Comparison of ENCODE assay signal across 8 cellular contexts in genomic region chr17:17840751-17841591, GRCh38. TPM values are rescaled to one million over a fixed set of nuclear protein-coding genes. Genes with fewer than 3 reads are reported as not detected.
A peak's percentile ranks its signal among the peaks of the same experiment; 100 is the strongest.
DNase-seq lines count a peak whose midpoint lies in the region; ATAC-seq and TF ChIP-seq lines count a peak whose summit lies in the region.

No MANE protein-coding gene starts in this region.

- H4K20me1 ChIP-seq in osteoblast (ENCODE audit: insufficient read depth, low read length): no peaks in the 10 kb centered on the region

- peaks cover 20% of the 10 kb centered on the region for H3K4me1 ChIP-seq in HEK293 (ENCODE audit: control insufficient read depth, insufficient read depth, low read length)
- H3K4me1 ChIP-seq in osteoblast (ENCODE audit: insufficient read depth, low read length): peaks cover 39% of the 10 kb centered on the region
- H3K4me1 ChIP-seq in BE2C: peaks cover 29% of the 10 kb centered on the region

- no peaks in the 10 kb centered on the region for H3K9me3 Mint-ChIP-seq in WTC11

- peak overlapping the region; percentile 81 for H3K4me2 ChIP-seq in osteoblast (ENCODE audit: insufficient read depth, low read length)

- H2AFZ ChIP-seq in osteoblast (ENCODE audit: low read length): no peak overlapping the region

- DNase-seq in ACHN: peak; percentile 30
- DNase-seq in WTC11 (ENCODE audit: low spot score): no peak
- peak; percentile 53 for DNase-seq in fibroblast of villous mesenchyme (ENCODE audit: low read depth)
- DNase-seq in osteoblast (ENCODE audit: insufficient read length, low spot score, missing footprints): peak; percentile 90
- DNase-seq in NOMO-1 treated with dmso at 0.1 percent for 144 hours (lab: John Stamatoyannopoulos, UW; ENCODE audit: unreplicated experiment): no peak
- DNase-seq in BE2C: no peak

- peaks cover 1% of the 10 kb centered on the region for H3K79me2 ChIP-seq in osteoblast (ENCODE audit: insufficient read depth, low read length)

- no peak overlapping the region for H3K4me3 ChIP-seq in HEK293 (ENCODE audit: low read depth, low read length)
- H3K4me3 ChIP-seq in fibroblast of villous mesenchyme (ENCODE audit: low read depth, low read length): peak overlapping the region; percentile 53
- H3K4me3 ChIP-seq in osteoblast (ENCODE audit: insufficient read depth, low read length): peak overlapping the region; percentile 74
- H3K4me3 ChIP-seq in BE2C (ENCODE audit: low read depth, low read length): no peak overlapping the region

- no peaks in the 10 kb centered on the region; the same call in 1 of the 2 replicates for H3K36me3 Mint-ChIP-seq in WTC11

- POLR2A ChIA-PET in HEK293 (lab: Yijun Ruan, JAX) (interaction anchor here (0.6 to 2.2 kb wide), 11 partner anchors 9 to 159 kb away, joined by 3 to 8 read pairs (median 4); no protein-coding TSS in a partner anchor), WTC11 (lab: Charles Lee) (interaction anchor here (1.0 to 1.4 kb wide), 3 partner anchors 15 to 29 kb away, joined by 3 to 7 read pairs (median 5); no protein-coding TSS in a partner anchor)

- peaks cover 50% of the 10 kb centered on the region for H3K4me1 Mint-ChIP-seq in WTC11

- no peaks in the 10 kb centered on the region for H3K36me3 ChIP-seq in HEK293 (ENCODE audit: control insufficient read depth in 2 of 2, insufficient read depth in 1 of 2, low read length in 2 of 2)
- H3K36me3 ChIP-seq in osteoblast (ENCODE audit: insufficient read depth, low read length): peaks cover 2% of the 10 kb centered on the region
- peaks cover 5% of the 10 kb centered on the region; the same call in 1 of the 2 replicates for H3K36me3 ChIP-seq in BE2C

- TF ChIP-seq CTCF in HEK293 (tag by site-specific recombination; IDR thresholded peaks at IDR 0.05) (no peak), WTC11 (IDR thresholded peaks at IDR 0.05) (no peak), fibroblast of villous mesenchyme (IDR thresholded peaks at IDR 0.05; ENCODE audit: insufficient read depth, low read depth, low read length) (no peak), osteoblast (IDR thresholded peaks at IDR 0.05; ENCODE audit: extremely low read depth, low read depth, low read length) (no peak), BE2C (IDR thresholded peaks at IDR 0.05; ENCODE audit: low read depth, low read length) (no peak)

- peak overlapping the region; percentile 99 for H3K27ac Mint-ChIP-seq in WTC11

- H3K9me3 ChIP-seq in HEK293 (ENCODE audit: control insufficient read depth, insufficient read depth, low read depth, low read length) (no peaks in the 10 kb centered on the region), osteoblast (ENCODE audit: low read depth, low read length) (no peaks in the 10 kb centered on the region), BE2C (no peaks in the 10 kb centered on the region)

- H3K27me3 ChIP-seq in osteoblast (ENCODE audit: insufficient read depth, low read length) (no peaks in the 10 kb centered on the region), BE2C (no peaks in the 10 kb centered on the region)

- H3K27me3 Mint-ChIP-seq in WTC11 (ENCODE audit: low read depth): peaks cover under 1% of the 10 kb centered on the region; the same call in 1 of the 2 replicates

- in situ Hi-C loops in ACHN (cut with HindIII; ENCODE audit: low pct_ligation_motif_present, low pct_unique_long_range_greater_than_20kb, low sequenced_read_pairs): no loop called here

- ATAC-seq in WTC11 (no peak), HG03354 (IDR thresholded peaks at IDR 0.05; ENCODE audit: poor library complexity, severe bottlenecking, unreplicated experiment) (no peak)

- H3K27ac ChIP-seq in HEK293 (ENCODE audit: extremely low read depth, low read depth, low read length): peak overlapping the region; percentile 94; the same call in 1 of the 2 replicates
- H3K27ac ChIP-seq in osteoblast (ENCODE audit: low read depth, low read length): peak overlapping the region; percentile 96

- H3K4me3 Mint-ChIP-seq in WTC11: peak overlapping the region; percentile 51

- CTCF ChIA-PET in HEK293 (lab: Yijun Ruan, JAX): interaction anchor here (1.3 kb wide), 2 partner anchors 28 to 30 kb away, joined by 4 to 5 read pairs; no protein-coding TSS in a partner anchor
- CTCF ChIA-PET in WTC11 (lab: Charles Lee): interaction anchor here (0.6 to 3.1 kb wide), 10 partner anchors 13 to 920 kb away, joined by 3 to 23 read pairs (median 3); no protein-coding TSS in a partner anchor

TF ChIP-seq in HEK293, 187 proteins besides CTCF, POLR2A, EP300 and RAD21 (continues in another document):
- TF ChIP-seq OVOL3 (tag by site-specific recombination; IDR thresholded peaks at IDR 0.05) (no peak), PRDM10 (tag by site-specific recombination; IDR thresholded peaks at IDR 0.05) (peak; percentile 34; the same call in 1 of the 2 replicates)

TF ChIP-seq in WTC11, 78 proteins besides CTCF, POLR2A, EP300 and RAD21:
- TF ChIP-seq RELA (CRISPR knock-in tag; IDR thresholded peaks at IDR 0.05; ENCODE audit: borderline replicate concordance) (no peak), ZNF671 (CRISPR knock-in tag; IDR thresholded peaks at IDR 0.05) (no peak), ZNF219 (CRISPR knock-in tag; IDR thresholded peaks at IDR 0.05; ENCODE audit: borderline replicate concordance) (no peak), TEAD1 (CRISPR knock-in tag; IDR thresholded peaks at IDR 0.05) (no peak), MYBL2 (CRISPR knock-in tag; IDR thresholded peaks at IDR 0.05) (no peak), ESRRA (CRISPR knock-in tag; IDR thresholded peaks at IDR 0.05; ENCODE audit: borderline replicate concordance) (no peak), ATF3 (CRISPR knock-in tag; conservative IDR thresholded peaks at IDR 0.05) (no peak), AR (CRISPR knock-in tag; IDR thresholded peaks at IDR 0.05) (no peak)

RNA-seq across cellular contexts. Expression of gene SREBF1, which starts 4.2 kb away (rescaled TPM):
- 72.3 to 93.7 TPM (median 76.7 TPM) in 3 replicates for total RNA-seq in WTC11 (2021)
- total RNA-seq in fibroblast of villous mesenchyme: 92.0 and 128 TPM in 2 replicates
- total RNA-seq in osteoblast: 115 and 133 TPM in 2 replicates
- polyA plus RNA-seq in BE2C (2012; ENCODE audit: insufficient read depth, insufficient read length, low read depth): 73.2 TPM

Comparison
In these comparisons a context has a peak if more than half of its experiments do, and no peak if none do; other contexts are left out.
1. DNase-seq: peak in ACHN (single experiment), fibroblast of villous mesenchyme (single experiment) and osteoblast (single experiment); none in WTC11 (single experiment), NOMO-1 treated with dmso at 0.1 percent for 144 hours (single experiment) and BE2C (single experiment).
2. H3K4me3 ChIP-seq: peak in fibroblast of villous mesenchyme (single experiment) and osteoblast (single experiment); none in HEK293 (single experiment) and BE2C (single experiment).